Comparison of ENCODE assay signal across 21 cellular contexts in genomic region chr5:2205185-2205585, GRCh38.
"Had no signal": no experiment of that assay in that cellular context is flagged by ENCODE, and none has a peak within 500 bp of the region (broad histone marks: within the 10 kb centered on the region; RNA-seq: fewer than 3 reads in every experiment).

No MANE protein-coding gene starts in this region.

- H3K27ac Mint-ChIP-seq: activated naive CD4-positive, alpha-beta T cell treated with anti-CD3 and anti-CD28 coated beads, Interleukin-2, amount 10 ng/mL, durations not matched to agents 7 days and 5 days; activated T-cell treated with anti-CD3 and anti-CD28 coated beads, Interleukin-2, amount 50 U/mL, for 72 hours; natural killer cell; stimulated activated naive CD8-positive, alpha-beta T cell treated with anti-CD3 and anti-CD28 coated beads, Interleukin-15, Interleukin-2, amounts not matched to agents 100 ng/mL and 50 ng/mL, for 24 hours; T-cell; T-helper 2 cell treated with Interferon-gamma antibody and Interleukin-4, amounts not matched to agents 5 μg/mL and 100 μg/mL, for 36 hours had no signal

- H3K36me3 Mint-ChIP-seq: activated naive CD4-positive, alpha-beta T cell treated with anti-CD3 and anti-CD28 coated beads, Interleukin-2, amount 10 ng/mL, durations not matched to agents 7 days and 5 days; natural killer cell; T-cell had no signal

- H3K9me3 Mint-ChIP-seq: activated naive CD4-positive, alpha-beta T cell treated with anti-CD3 and anti-CD28 coated beads, Interleukin-2, amount 10 ng/mL, durations not matched to agents 7 days and 5 days; activated T-cell treated with anti-CD3 and anti-CD28 coated beads, Interleukin-2, amount 50 U/mL, for 72 hours; natural killer cell; stimulated activated naive CD8-positive, alpha-beta T cell treated with anti-CD3 and anti-CD28 coated beads, Interleukin-15, Interleukin-2, amounts not matched to agents 100 ng/mL and 50 ng/mL, for 24 hours; T-cell; T-helper 2 cell treated with Interferon-gamma antibody and Interleukin-4, amounts not matched to agents 5 μg/mL and 100 μg/mL, for 36 hours had no signal

- ATAC-seq: activated T-cell treated with anti-CD3 and anti-CD28 coated beads, Interleukin-2, amount 50 U/mL, for 72 hours; heart right ventricle; natural killer cell; T-cell had no signal

- H3K27ac ChIP-seq: colonic mucosa, heart right ventricle, sigmoid colon, tibial artery, WERI-Rb-1 had no signal

- H3K27me3 ChIP-seq: colonic mucosa, sigmoid colon had no signal

- H3K36me3 ChIP-seq: colonic mucosa, heart right ventricle, sigmoid colon, tibial artery, WERI-Rb-1 had no signal

- H3K4me3 ChIP-seq: colonic mucosa, heart right ventricle, sigmoid colon, smooth muscle cell, tibial artery had no signal

- H3K4me1 ChIP-seq: colonic mucosa, heart right ventricle, sigmoid colon, tibial artery had no signal

- H3K9me3 ChIP-seq: colonic mucosa, heart right ventricle, sigmoid colon, SK-N-SH, tibial artery had no signal

- H3K4me3 Mint-ChIP-seq: activated naive CD4-positive, alpha-beta T cell treated with anti-CD3 and anti-CD28 coated beads, Interleukin-2, amount 10 ng/mL, durations not matched to agents 7 days and 5 days; activated T-cell treated with anti-CD3 and anti-CD28 coated beads, Interleukin-2, amount 50 U/mL, for 72 hours; natural killer cell; stimulated activated naive CD8-positive, alpha-beta T cell treated with anti-CD3 and anti-CD28 coated beads, Interleukin-15, Interleukin-2, amounts not matched to agents 100 ng/mL and 50 ng/mL, for 24 hours; T-cell; T-helper 2 cell treated with Interferon-gamma antibody and Interleukin-4, amounts not matched to agents 5 μg/mL and 100 μg/mL, for 36 hours had no signal

- H3K4me1 Mint-ChIP-seq: activated naive CD4-positive, alpha-beta T cell treated with anti-CD3 and anti-CD28 coated beads, Interleukin-2, amount 10 ng/mL, durations not matched to agents 7 days and 5 days; natural killer cell; T-cell had no signal

- DNase-seq: activated CD4-positive, alpha-beta T cell treated with anti-CD3 and anti-CD28 coated beads, Interleukin-2, amount 50 U/mL, for 4 hours; activated CD4-positive, CD25-positive, alpha-beta regulatory T cell treated with anti-CD3 and anti-CD28 coated beads, Interleukin-2, amount 50 U/mL, for 72 hours; activated effector memory CD4-positive, alpha-beta T cell treated with anti-CD3 and anti-CD28 coated beads, Interleukin-2, amount 50 U/mL, for 16 hours; activated naive CD4-positive, alpha-beta T cell treated with anti-CD3 and anti-CD28 coated beads, Interleukin-2, amount 10 ng/mL, durations not matched to agents 7 days and 5 days; activated T-cell treated with anti-CD3 and anti-CD28 coated beads, Interleukin-2, amount 50 U/mL, for 72 hours; amygdala; colonic mucosa; foreskin fibroblast; heart right ventricle; kidney; natural killer cell; nucleus accumbens; sigmoid colon; SK-N-SH; stimulated activated CD4-positive, alpha-beta T cell treated with anti-CD3 and anti-CD28 coated beads, Interleukin-15, amount 100 ng/mL, for 24 hours; T-cell; tibial artery; WERI-Rb-1 had no signal
